25 cellular contexts compared by ENCODE assay signal in the genomic region with DNA sequence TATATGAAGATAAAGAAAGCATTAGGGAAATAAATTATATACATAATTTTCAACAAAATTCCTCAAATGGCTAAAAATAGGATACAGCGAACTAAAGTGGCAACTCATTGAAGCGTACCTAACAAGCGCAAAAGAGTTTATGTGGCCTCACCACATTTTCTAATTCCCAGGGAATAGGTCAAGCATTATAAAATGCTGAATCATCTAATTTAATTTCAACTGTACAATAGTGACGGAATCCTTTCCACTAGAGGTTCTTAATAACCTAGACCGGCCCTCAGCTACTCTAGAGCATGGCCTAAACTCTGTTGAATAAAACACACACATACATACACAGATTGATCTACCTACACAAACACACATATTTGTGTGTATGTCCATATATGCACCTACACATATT. TPM values are rescaled to one million over a fixed set of nuclear protein-coding genes. Genes with fewer than 3 reads are reported as not detected.
"Had no signal": no experiment of that assay in that cellular context is flagged by ENCODE, and none has a peak within 500 bp of the region (broad histone marks: within the 10 kb centered on the region; RNA-seq: fewer than 3 reads in every experiment).

No MANE protein-coding gene starts in this region.

- FAIRE-seq: endometrium, keratinocyte had no signal

- H3K27ac ChIP-seq: epithelial cell of prostate, esophagus squamous epithelium, gastrocnemius medialis, heart right ventricle, left lung, lower lobe of right lung had no signal

- H3K4me1 ChIP-seq: esophagus squamous epithelium, gastrocnemius medialis, heart right ventricle, left lung, lower lobe of right lung had no signal

- ATAC-seq: effector memory CD8-positive, alpha-beta T cell; esophagus mucosa; gastrocnemius medialis; heart right ventricle; left cardiac atrium; left lung; left ventricle myocardium superior; lower lobe of right lung; mucosa of descending colon; naive thymus-derived CD8-positive, alpha-beta T cell had no signal

- DNase-seq: cortex of kidney; effector CD8-positive, alpha-beta T cell; effector memory CD8-positive, alpha-beta T cell; endodermal cell; erythroblast; esophagus squamous epithelium; foreskin fibroblast; gastrocnemius medialis; glutamatergic neuron; head of caudate nucleus; heart right ventricle; hippocampal formation; left cardiac atrium; left lung; left ventricle myocardium superior; lower lobe of right lung; mesenchymal stem cell; mucosa of descending colon; naive B cell; naive thymus-derived CD8-positive, alpha-beta T cell had no signal

- H3K4me3 ChIP-seq: esophagus squamous epithelium, gastrocnemius medialis, heart right ventricle, left lung, lower lobe of right lung, mucosa of descending colon had no signal

- H3K27me3 ChIP-seq: esophagus squamous epithelium, gastrocnemius medialis, heart right ventricle, left lung had no signal

- H3K36me3 ChIP-seq: esophagus squamous epithelium, gastrocnemius medialis, heart right ventricle, left lung, lower lobe of right lung had no signal

- H3K9me3 ChIP-seq: esophagus squamous epithelium, gastrocnemius medialis, heart right ventricle, left lung, lower lobe of right lung, mucosa of descending colon had no signal

RNA-seq across cellular contexts. Expression of a gene that starts 29.1 kb away (rescaled TPM):
- total RNA-seq: lung microvascular endothelial cell; naive thymus-derived CD8-positive, alpha-beta T cell had no signal
